ENCODE assay signal across 14 cellular contexts in the genomic region with DNA sequence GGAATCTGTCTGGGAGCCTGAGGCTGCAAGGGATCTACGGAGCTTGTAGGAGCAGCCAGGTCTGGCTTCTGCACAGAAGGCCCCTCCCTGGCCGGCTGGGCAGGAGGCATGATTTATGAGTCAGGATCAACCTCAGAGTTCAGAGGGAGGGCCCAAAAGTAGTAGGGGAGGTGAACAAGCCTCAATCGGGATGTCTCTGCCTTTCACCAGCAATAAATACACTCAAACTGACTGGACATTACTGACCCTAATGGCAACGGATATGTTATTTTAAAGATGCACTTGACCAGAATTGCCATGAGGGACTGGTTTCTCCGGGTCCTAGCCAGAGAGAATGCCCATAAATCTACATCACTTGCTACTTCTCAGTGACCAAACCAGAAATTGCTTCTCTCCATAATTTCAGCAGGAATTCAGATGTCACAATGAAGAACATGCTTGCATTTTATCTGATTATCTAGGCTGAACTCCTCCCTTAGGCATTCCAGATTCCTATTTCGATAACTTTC.
DNase-seq lines count a peak whose midpoint lies in the region; ATAC-seq and TF ChIP-seq lines count a peak whose summit lies in the region.
"Had no signal": no experiment of that assay in that cellular context is flagged by ENCODE, and none has a peak within 500 bp of the region (broad histone marks: within the 10 kb centered on the region; RNA-seq: fewer than 3 reads in every experiment).

No MANE protein-coding gene starts in this region.

- H3K4me3 Mint-ChIP-seq in Calu3 (ENCODE audit: low read depth, unreplicated experiment) (no peak overlapping the region), nephron progenitor cell (no peak overlapping the region)
- H3K4me3 Mint-ChIP-seq: activated CD4-positive, alpha-beta T cell treated with anti-CD3 and anti-CD28 coated beads for 36 hours; B cell had no signal

- H3K27ac Mint-ChIP-seq in Calu3 (ENCODE audit: unreplicated experiment) (peak overlapping the region; percentile 52), nephron progenitor cell (peak overlapping the region; percentile 93)
- H3K27ac Mint-ChIP-seq: activated CD4-positive, alpha-beta T cell treated with anti-CD3 and anti-CD28 coated beads for 36 hours; B cell had no signal

- intact Hi-C loops in Calu3 (cut with micrococcal nuclease; ENCODE audit: unreplicated experiment) (no loop called here), tibial artery (cut with DNase I; ENCODE audit: low total_unique reads) (no loop called here)

- CTCF ChIA-PET in Calu3 (lab: Charles Lee), result interaction anchor here (0.7 kb wide), 1 partner anchor 52 kb away, joined by 4 read pairs; no protein-coding TSS in a partner anchor

- H3K27me3 ChIP-seq in tibial artery, result no peaks in the 10 kb centered on the region

- H3K4me1 Mint-ChIP-seq in Calu3 (ENCODE audit: low read depth, unreplicated experiment) (peaks cover 42% of the 10 kb centered on the region), nephron progenitor cell (peaks cover 50% of the 10 kb centered on the region)

- no peak overlapping the region for H3K27ac ChIP-seq in tibial artery
- H3K27ac ChIP-seq: thoracic aorta had no signal

- TF ChIP-seq CTCF in Calu3 (IDR thresholded peaks at IDR 0.05; ENCODE audit: unreplicated experiment), result no peak
- TF ChIP-seq CTCF in nephron progenitor cell (IDR thresholded peaks at IDR 0.05), result no peak
- no peak for TF ChIP-seq CTCF in tibial artery (IDR thresholded peaks at IDR 0.05)

- peak; percentile 93 for ATAC-seq in esophagus mucosa
- ATAC-seq in HG03342 (IDR thresholded peaks at IDR 0.05; ENCODE audit: unreplicated experiment), result no peak
- ATAC-seq: activated CD4-positive, alpha-beta T cell treated with anti-CD3 and anti-CD28 coated beads for 36 hours had no signal

- no peaks in the 10 kb centered on the region for H3K9me3 ChIP-seq in tibial artery
- H3K9me3 ChIP-seq: thoracic aorta had no signal

- H3K4me1 ChIP-seq in tibial artery, result peaks cover 0 to 9% (median 0%) of the 10 kb centered on the region in 4 donors

- DNase-seq in Calu3 (peak; percentile 75), NCI-H774 (lab: John Stamatoyannopoulos, UW) (peak; percentile 20), nephron progenitor cell (peak; percentile 77), tibial artery (no peak), NCI-H345 (lab: John Stamatoyannopoulos, UW) (no peak), HuH-7 (ENCODE audit: low spot score) (no peak)
- DNase-seq: activated CD4-positive, alpha-beta T cell treated with anti-CD3 and anti-CD28 coated beads for 36 hours; activated naive CD4-positive, alpha-beta T cell treated with anti-CD3 and anti-CD28 coated beads, Interleukin-2, amount 50 U/mL, for 16 hours; effector memory CD4-positive, alpha-beta T cell; stimulated activated CD4-positive, alpha-beta T cell treated with anti-CD3 and anti-CD28 coated beads, Interleukin-4, amount 100 ng/mL, for 24 hours had no signal

- no peak overlapping the region for H3K4me3 ChIP-seq in tibial artery
- H3K4me3 ChIP-seq: thoracic aorta had no signal

- no peaks in the 10 kb centered on the region for H3K27me3 Mint-ChIP-seq in Calu3 (ENCODE audit: unreplicated experiment)
- H3K27me3 Mint-ChIP-seq in nephron progenitor cell (ENCODE audit: low read depth, poor library complexity), result no peaks in the 10 kb centered on the region
- H3K27me3 Mint-ChIP-seq: activated CD4-positive, alpha-beta T cell treated with anti-CD3 and anti-CD28 coated beads for 36 hours; B cell had no signal

- no TSS peak for BruUV-seq in Calu3 (replicated peaks; lab: Mats Ljungman, UMichigan)

- H3K36me3 ChIP-seq in tibial artery, result no peaks in the 10 kb centered on the region
- H3K36me3 ChIP-seq: thoracic aorta had no signal

- H3K36me3 Mint-ChIP-seq in Calu3 (ENCODE audit: insufficient read depth, unreplicated experiment) (peaks cover 10% of the 10 kb centered on the region), nephron progenitor cell (ENCODE audit: low read depth) (peaks cover 12% of the 10 kb centered on the region)

- H3K9me3 Mint-ChIP-seq in Calu3 (ENCODE audit: low read depth, unreplicated experiment), result no peaks in the 10 kb centered on the region
- H3K9me3 Mint-ChIP-seq in nephron progenitor cell, result no peaks in the 10 kb centered on the region

Comparison
In these comparisons a context has a peak if more than half of its experiments do, and no peak if none do; other contexts are left out.
1. DNase-seq: peak in Calu3 (single experiment), NCI-H774 (single experiment) and nephron progenitor cell (single experiment); none in tibial artery (0 of 2), NCI-H345 (single experiment) and HuH-7 (single experiment).